1 cellular context compared by ENCODE assay signal in genomic region chr5:66129184-66129583, GRCh38.
TF ChIP-seq lines count a peak whose summit lies in the region.

No MANE protein-coding gene starts in this region.

TF ChIP-seq in SK-N-SH, 30 proteins besides CTCF, POLR2A, EP300 and RAD21 (continued from another document):
- TF ChIP-seq NRF1 (IDR thresholded peaks at IDR 0.05; ENCODE audit: low read depth, low read length) (no peak), EZH2phosphoT487 (IDR thresholded peaks at IDR 0.05; ENCODE audit: borderline replicate concordance, low read depth) (no peak), FOXM1 (IDR thresholded peaks at IDR 0.05; ENCODE audit: low read depth) (no peak), PBX3 (IDR thresholded peaks at IDR 0.05) (no peak), TCF12 (IDR thresholded peaks at IDR 0.05) (no peak), MXI1 (IDR thresholded peaks at IDR 0.05; ENCODE audit: low read depth, low read length) (no peak), MEF2A (IDR thresholded peaks at IDR 0.05; ENCODE audit: borderline replicate concordance, low read depth) (no peak), YY1 (IDR thresholded peaks at IDR 0.05; ENCODE audit: low read depth) (no peak), GATA2 (CRISPR knock-in tag; IDR thresholded peaks at IDR 0.05) (no peak), TEAD4 (IDR thresholded peaks at IDR 0.05; ENCODE audit: borderline replicate concordance, insufficient read depth) (no peak), TAF1 (IDR thresholded peaks at IDR 0.05; ENCODE audit: borderline replicate concordance, low read depth, low read length) (no peak), RFX5 (IDR thresholded peaks at IDR 0.05; ENCODE audit: low read length) (no peak)
